6 cellular contexts compared by ENCODE assay signal in genomic region chr11:65023502-65023901, GRCh38. TPM values are rescaled to one million over a fixed set of nuclear protein-coding genes. Genes with fewer than 3 reads are reported as not detected.
"Had no signal": no experiment of that assay in that cellular context is flagged by ENCODE, and none has a peak within 500 bp of the region (broad histone marks: within the 10 kb centered on the region; RNA-seq: fewer than 3 reads in every experiment).

No MANE protein-coding gene starts in this region.

RNA-seq across cellular contexts. Expression of gene BATF2, which starts 26.7 kb away (rescaled TPM):
- total RNA-seq: activated CD4-positive, alpha-beta T cell treated with anti-CD3 and anti-CD28 coated beads for 36 hours; activated CD4-positive, alpha-beta T cell treated with anti-CD3 and anti-CD28 coated beads, Interleukin-2, amount 10 ng/mL, durations not matched to agents 24 days and 14 days; activated CD8-positive, alpha-beta memory T cell treated with anti-CD3 and anti-CD28 coated beads for 36 hours; activated naive CD4-positive, alpha-beta T cell treated with anti-CD3 and anti-CD28 coated beads, Interleukin-2, amount 50 U/mL, for 72 hours; activated T-helper 1 cell treated with anti-CD3 and anti-CD28 coated beads, Interleukin-12 subunit alpha, Interleukin-12 subunit beta, Interleukin-2, Interleukin-4 antibody, amounts not matched to agents 30 ng/mL and 10 ng/mL and 1 ng/mL, durations not matched to agents 14 hours and 24 hours and 36 hours; T-helper 17 cell had no signal
